8 cellular contexts compared by ENCODE assay signal in genomic region chr22:45672564-45673481, GRCh38.
DNase-seq lines count a peak whose midpoint lies in the region; ATAC-seq and TF ChIP-seq lines count a peak whose summit lies in the region.

No MANE protein-coding gene starts in this region.

- H3K9me3 ChIP-seq in muscle layer of duodenum (ENCODE audit: control insufficient read depth in 1 of 2, low read length in 2 of 2), result no peaks in the 10 kb centered on the region

- H3K27ac ChIP-seq in coronary artery, result peak overlapping the region; percentile 72 to 85
- peak overlapping the region; percentile 1 for H3K27ac ChIP-seq in muscle layer of duodenum (ENCODE audit: low read length)

- TF ChIP-seq CTCF in GM12875 (IDR thresholded peaks at IDR 0.05; ENCODE audit: borderline replicate concordance, insufficient read depth, low read depth, low read length) (no peak), coronary artery (IDR thresholded peaks at IDR 0.05) (no peak)

- DNase-seq in NAMALWA (ENCODE audit: low spot score) (peak; percentile 6), coronary artery (ENCODE audit: low spot score) (no peak), MV-4-11 (lab: John Stamatoyannopoulos, UW) (no peak), activated gamma-delta T cell (lab: John Stamatoyannopoulos, UW) (no peak), COR-L47 (lab: John Stamatoyannopoulos, UW) (no peak)

- no peaks in the 10 kb centered on the region for H3K27me3 ChIP-seq in muscle layer of duodenum (ENCODE audit: low read depth, low read length)

- peaks cover 12 to 24% of the 10 kb centered on the region in 2 donors for H3K4me1 ChIP-seq in muscle layer of duodenum (ENCODE audit: control insufficient read depth in 1 of 2, insufficient read depth in 2 of 2, low read length in 2 of 2)

- H3K4me3 ChIP-seq in GM12875 (ENCODE audit: low read depth, low read length) (peak overlapping the region; percentile 94), coronary artery (peak overlapping the region; percentile 83), muscle layer of duodenum (ENCODE audit: low read depth in 1 of 2, low read length in 2 of 2) (peak overlapping the region; percentile 75 to 85)

- no peak for ATAC-seq in HG03565 (IDR thresholded peaks at IDR 0.05; ENCODE audit: unreplicated experiment)

- H3K36me3 ChIP-seq in muscle layer of duodenum (ENCODE audit: control insufficient read depth in 1 of 2, insufficient read depth in 2 of 2, low read length in 2 of 2), result no peaks in the 10 kb centered on the region
